Comparison of ENCODE assay signal across 1 cellular context in genomic region chr7:7967909-7968543, GRCh38.
A peak's percentile ranks its signal among the peaks of the same experiment; 100 is the strongest.
TF ChIP-seq lines count a peak whose summit lies in the region.

No MANE protein-coding gene starts in this region.

TF ChIP-seq in GM12878, 131 proteins besides CTCF, POLR2A, EP300 and RAD21 (continued from another document and continues in another):
- no peak for TF ChIP-seq E2F8 (IDR thresholded peaks at IDR 0.05; ENCODE audit: low read depth, partially characterized antibody)
- TF ChIP-seq SMAD5 (IDR thresholded peaks at IDR 0.05; ENCODE audit: low read depth) = no peak
- peak; percentile 45; the same call in 1 of the 2 replicates for TF ChIP-seq NKRF (conservative IDR thresholded peaks at IDR 0.05)
- peak; percentile 50; the same call in 1 of the 2 replicates for TF ChIP-seq CREM (IDR thresholded peaks at IDR 0.05; ENCODE audit: low read depth)
- 0 out of 2 replicates have a peak, but pooled peaks have one; percentile 69 for TF ChIP-seq TARDBP (IDR thresholded peaks at IDR 0.05; ENCODE audit: borderline replicate concordance)
- TF ChIP-seq ZBTB11 (CRISPR knock-in tag; IDR thresholded peaks at IDR 0.05) = no peak
- TF ChIP-seq IRF4 (IDR thresholded peaks at IDR 0.05; ENCODE audit: low read depth, low read length) = 0 out of 2 replicates have a peak, but pooled peaks have one; percentile 49
- TF ChIP-seq SRF (IDR thresholded peaks at IDR 0.05; ENCODE audit: low read depth in 2 of 2, low read length in 2 of 2) = no peak
- TF ChIP-seq YBX1 (IDR thresholded peaks at IDR 0.05) = no peak
- no peak for TF ChIP-seq PKNOX1 (IDR thresholded peaks at IDR 0.05)
- TF ChIP-seq BCLAF1 (IDR thresholded peaks at IDR 0.05) = no peak
- no peak for TF ChIP-seq FOXK2 (IDR thresholded peaks at IDR 0.05)
- TF ChIP-seq TBL1XR1 (IDR thresholded peaks at IDR 0.05; ENCODE audit: low read depth, low read length) = peak; percentile 21; the same call in 1 of the 2 replicates
- TF ChIP-seq ZNF274 (IDR thresholded peaks at IDR 0.05; ENCODE audit: insufficient read depth, insufficient read length) = no peak
- peak; percentile 100 for TF ChIP-seq SKIL (IDR thresholded peaks at IDR 0.05; ENCODE audit: low read depth, poor library complexity, severe bottlenecking)
- TF ChIP-seq ASH2L (IDR thresholded peaks at IDR 0.05; ENCODE audit: borderline replicate concordance, low read depth) = no peak
- no peak for TF ChIP-seq REST (IDR thresholded peaks at IDR 0.05; ENCODE audit: low read depth, low read length)
- TF ChIP-seq RB1 (IDR thresholded peaks at IDR 0.05; ENCODE audit: borderline replicate concordance) = no peak
- TF ChIP-seq ZBTB40 (IDR thresholded peaks at IDR 0.05; ENCODE audit: borderline replicate concordance) = peak; percentile 52; the same call in 1 of the 2 replicates
- 0 out of 2 replicates have a peak, but pooled peaks have one; percentile 30 for TF ChIP-seq GABPA (IDR thresholded peaks at IDR 0.05; ENCODE audit: low read depth)
- no peak for TF ChIP-seq ZBTB33 (IDR thresholded peaks at IDR 0.05)
- no peak for TF ChIP-seq EED (IDR thresholded peaks at IDR 0.05; ENCODE audit: low read depth)
- 0 out of 2 replicates have a peak, but pooled peaks have one; percentile 31 for TF ChIP-seq MEF2A (IDR thresholded peaks at IDR 0.05; ENCODE audit: insufficient read depth, low read depth, low read length)
- no peak for TF ChIP-seq SMAD1 (IDR thresholded peaks at IDR 0.05; ENCODE audit: low read depth, partially characterized antibody)
- 0 out of 2 replicates have a peak, but pooled peaks have one; percentile 41 for TF ChIP-seq TAF1 (IDR thresholded peaks at IDR 0.05; ENCODE audit: borderline replicate concordance, low read depth, low read length)
- no peak for TF ChIP-seq FOS (IDR thresholded peaks at IDR 0.05; ENCODE audit: borderline replicate concordance, extremely low read depth, insufficient read length)
